ENCODE assay signal across 1 cellular context in genomic region chr16:88305176-88305575, GRCh38.
TF ChIP-seq lines count a peak whose summit lies in the region.

No MANE protein-coding gene starts in this region.

TF ChIP-seq in K562, 482 proteins besides CTCF, POLR2A, EP300 and RAD21 (continued from another document):
- no peak for TF ChIP-seq HMBOX1 (IDR thresholded peaks at IDR 0.05)
- no peak for TF ChIP-seq ZKSCAN8 (CRISPR knock-in tag; IDR thresholded peaks at IDR 0.05)
- TF ChIP-seq DNMT1 (IDR thresholded peaks at IDR 0.05), result no peak
- TF ChIP-seq, protein P1, sequence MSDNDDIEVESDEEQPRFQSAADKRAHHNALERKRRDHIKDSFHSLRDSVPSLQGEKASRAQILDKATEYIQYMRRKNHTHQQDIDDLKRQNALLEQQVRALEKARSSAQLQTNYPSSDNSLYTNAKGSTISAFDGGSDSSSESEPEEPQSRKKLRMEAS (CRISPR knock-in tag; IDR thresholded peaks at IDR 0.05), result 0 out of 2 replicates have a peak, but pooled peaks have one; percentile 34
